20 cellular contexts compared by ENCODE assay signal in the genomic region with DNA sequence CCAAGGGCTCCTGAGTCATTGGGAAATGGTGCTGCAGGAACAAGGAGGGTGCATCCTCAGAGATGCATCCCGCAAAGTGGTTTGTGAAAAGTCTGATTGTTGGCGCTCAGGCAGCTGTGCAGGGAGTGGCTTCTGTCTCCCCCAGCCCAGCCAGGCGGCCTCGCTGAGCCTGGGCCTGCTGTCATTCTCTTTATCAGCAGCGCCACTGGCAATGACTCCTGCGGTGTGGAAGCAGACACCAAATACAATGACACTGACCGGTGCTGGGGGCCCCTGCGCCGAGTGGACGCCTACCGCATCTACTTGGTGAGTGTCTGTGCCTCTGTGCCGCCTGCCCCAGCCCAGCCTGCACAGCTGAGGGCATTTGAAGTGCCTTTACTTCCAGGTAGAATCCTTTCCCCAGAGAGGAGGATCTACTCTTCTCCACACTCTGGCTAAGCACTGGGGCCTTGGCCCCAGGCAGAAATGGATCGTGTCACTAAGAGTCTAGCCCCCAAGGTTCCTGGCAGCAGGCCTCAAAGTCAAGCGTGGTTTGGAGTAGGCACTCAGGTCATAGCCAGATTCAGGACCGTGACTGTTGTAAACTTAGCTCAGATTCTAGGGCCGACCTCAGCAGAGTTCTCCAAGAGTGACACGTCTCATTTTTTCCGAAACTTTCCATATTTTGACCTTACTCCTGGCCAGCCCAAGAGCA. TPM values are rescaled to one million over a fixed set of nuclear protein-coding genes. Genes with fewer than 3 reads are reported as not detected.
DNase-seq lines count a peak whose midpoint lies in the region; ATAC-seq, FAIRE-seq and TF ChIP-seq lines count a peak whose summit lies in the region.
"Had no signal": no experiment of that assay in that cellular context is flagged by ENCODE, and none has a peak within 500 bp of the region (broad histone marks: within the 10 kb centered on the region; RNA-seq: fewer than 3 reads in every experiment).

No MANE protein-coding gene starts in this region.

- no peak overlapping the region; a peak in 1 of 4 replicates for H3K9ac ChIP-seq in K562 (ENCODE audit: insufficient read depth in 1 of 2, low read depth in 2 of 2, low read length in 2 of 2)
- H3K9ac ChIP-seq: BLaER1 treated with 17β-estradiol and CSF1 and Interleukin-3, amounts not matched to agents 10 nM and 100 nM had no signal

- H3K79me2 ChIP-seq in K562 (ENCODE audit: control insufficient read depth, insufficient read depth, low read length), result no peaks in the 10 kb centered on the region

- WGBS in K562 (ENCODE audit: insufficient coverage, low coverage, missing lambda C conversion rate), result 72% methylated on average over 18 of the region's 18 CpGs

- FAIRE-seq in K562 (lab: Jason Lieb, UNC), result no peak
- FAIRE-seq: GM12892, GM19239 had no signal

- H3K27ac ChIP-seq in K562 (ENCODE audit: extremely low read depth, low read depth, low read length), result no peak overlapping the region
- H3K27ac ChIP-seq: BLaER1 treated with 17β-estradiol and CSF1 and Interleukin-3, amounts not matched to agents 10 nM and 100 nM; HL-60 had no signal

- POLR2A ChIA-PET in activated naive CD8-positive, alpha-beta T cell treated with anti-CD3 and anti-CD28 coated beads, Interleukin-2, amount 10 ng/mL, durations not matched to agents 7 days and 5 days (lab: Charles Lee), result no interaction called here
- POLR2A ChIA-PET in K562 (lab: Yijun Ruan, JAX), result interaction anchor here (0.6 to 1.1 kb wide), 3 partner anchors 9 to 565 kb away, joined by 3 read pairs; no protein-coding TSS in a partner anchor

- H3K27me3 Mint-ChIP-seq in activated naive CD8-positive, alpha-beta T cell treated with anti-CD3 and anti-CD28 coated beads, Interleukin-2, amount 10 ng/mL, durations not matched to agents 7 days and 5 days, result no peaks in the 10 kb centered on the region
- no peaks in the 10 kb centered on the region for H3K27me3 Mint-ChIP-seq in activated naive CD8-positive, alpha-beta T cell treated with anti-CD3 and anti-CD28 coated beads for 36 hours
- H3K27me3 Mint-ChIP-seq: CD4-positive, alpha-beta T cell had no signal

- no peaks in the 10 kb centered on the region for H3K27me3 ChIP-seq in K562 (ENCODE audit: control insufficient read depth in 2 of 2, insufficient read depth in 2 of 2, low read length in 2 of 2)
- H3K27me3 ChIP-seq: BLaER1 treated with 17β-estradiol and CSF1 and Interleukin-3, amounts not matched to agents 10 nM and 100 nM had no signal

- H3K9me3 Mint-ChIP-seq in activated naive CD8-positive, alpha-beta T cell treated with anti-CD3 and anti-CD28 coated beads, Interleukin-2, amount 10 ng/mL, durations not matched to agents 7 days and 5 days, result no peaks in the 10 kb centered on the region
- no peaks in the 10 kb centered on the region for H3K9me3 Mint-ChIP-seq in activated naive CD8-positive, alpha-beta T cell treated with anti-CD3 and anti-CD28 coated beads for 36 hours
- H3K9me3 Mint-ChIP-seq: CD4-positive, alpha-beta T cell; HFFc6 had no signal

- no peak overlapping the region for H3K4me2 ChIP-seq in K562 (ENCODE audit: insufficient read depth, low read length)
- H3K4me2 ChIP-seq: BLaER1 treated with 17β-estradiol and CSF1 and Interleukin-3, amounts not matched to agents 10 nM and 100 nM had no signal

- H3K4me3 ChIP-seq in K562, result no peak overlapping the region
- H3K4me3 ChIP-seq: BLaER1 treated with 17β-estradiol and CSF1 and Interleukin-3, amounts not matched to agents 10 nM and 100 nM had no signal

- CTCF ChIA-PET in K562 (lab: Yijun Ruan, JAX; ENCODE audit: low intra/inter-chr PET ratio), result interaction anchor here (5.8 kb wide), 1 partner anchor 164 kb away, joined by 70 read pairs; no protein-coding TSS in a partner anchor

- no peak for TF ChIP-seq RAD21 in K562 (CRISPR knock-in tag; conservative IDR thresholded peaks at IDR 0.05 in 1 of 2, IDR thresholded peaks at IDR 0.05 in 1 of 2)

- no peak for TF ChIP-seq CTCF in K562 (IDR thresholded peaks at IDR 0.05 in 2 of 3, conservative IDR thresholded peaks at IDR 0.05 in 1 of 3; ENCODE audit: insufficient read depth in 2 of 3, low read depth in 1 of 3, low read length in 3 of 3)

- no TSS peak for BruUV-seq in K562 (replicated peaks; lab: Mats Ljungman, UMichigan)

- H2AFZ ChIP-seq in K562 (ENCODE audit: low read depth, low read length), result no peak overlapping the region

- in situ Hi-C loops in K562 (cut with MboI), result no loop called here

- peaks cover 37% of the 10 kb centered on the region; the same call in 1 of the 3 replicates for H3K36me3 ChIP-seq in K562 (ENCODE audit: control insufficient read depth, insufficient read depth, low read length)

- H4K20me1 ChIP-seq in K562 (replicated peaks; ENCODE audit: control insufficient read depth, insufficient read depth, low read length), result 0 out of 2 replicates have a peak, but pooled peaks cover 9% of the 10 kb centered on the region

- no peaks in the 10 kb centered on the region for H3K9me3 ChIP-seq in K562 (replicated peaks; ENCODE audit: control insufficient read depth, insufficient read depth, low read depth, low read length)
- H3K9me3 ChIP-seq: BLaER1 treated with 17β-estradiol and CSF1 and Interleukin-3, amounts not matched to agents 10 nM and 100 nM had no signal

- H3K4me3 Mint-ChIP-seq in activated naive CD8-positive, alpha-beta T cell treated with anti-CD3 and anti-CD28 coated beads, Interleukin-2, amount 10 ng/mL, durations not matched to agents 7 days and 5 days, result no peak overlapping the region
- H3K4me3 Mint-ChIP-seq in activated naive CD8-positive, alpha-beta T cell treated with anti-CD3 and anti-CD28 coated beads for 36 hours, result no peak overlapping the region
- H3K4me3 Mint-ChIP-seq: CD4-positive, alpha-beta T cell; HFFc6 had no signal

- H3K36me3 Mint-ChIP-seq in activated naive CD8-positive, alpha-beta T cell treated with anti-CD3 and anti-CD28 coated beads, Interleukin-2, amount 10 ng/mL, durations not matched to agents 7 days and 5 days, result peaks cover 7% of the 10 kb centered on the region
- peaks cover 20% of the 10 kb centered on the region for H3K36me3 Mint-ChIP-seq in activated naive CD8-positive, alpha-beta T cell treated with anti-CD3 and anti-CD28 coated beads for 36 hours

- TF ChIP-seq EP300 in K562 (IDR thresholded peaks at IDR 0.05; ENCODE audit: low read length), result no peak

- no peak for TF ChIP-seq POLR2A in K562 (conservative IDR thresholded peaks at IDR 0.05)

- no peak for DNase-seq in activated naive CD8-positive, alpha-beta T cell treated with anti-CD3 and anti-CD28 coated beads, Interleukin-2, amount 10 ng/mL, durations not matched to agents 7 days and 5 days
- DNase-seq in activated naive CD8-positive, alpha-beta T cell treated with anti-CD3 and anti-CD28 coated beads for 36 hours, result no peak
- DNase-seq in K562 (ENCODE audit: extremely low read depth in 1 of 4, low spot score in 3 of 4), result no peak
- peak; percentile 47 for DNase-seq in pons (ENCODE audit: low spot score)
- DNase-seq in NOMO-1 treated with DMSO at 0.1 percent for 48 hours (lab: John Stamatoyannopoulos, UW; ENCODE audit: unreplicated experiment), result no peak
- DNase-seq in D341Med (ENCODE audit: low spot score), result no peak
- DNase-seq: 8988T; AML-193; Calu3; CD4-positive, alpha-beta T cell; DND-41; GDM1; HCEC 1CT; HFFc6 had no signal

- no peak for ATAC-seq in activated naive CD8-positive, alpha-beta T cell treated with anti-CD3 and anti-CD28 coated beads, Interleukin-2, amount 10 ng/mL, durations not matched to agents 7 days and 5 days (ENCODE audit: low read depth)
- ATAC-seq in K562, result no peak
- ATAC-seq in GM19351 (IDR thresholded peaks at IDR 0.05; ENCODE audit: unreplicated experiment), result no peak

- peaks cover 21% of the 10 kb centered on the region for H3K4me1 Mint-ChIP-seq in activated naive CD8-positive, alpha-beta T cell treated with anti-CD3 and anti-CD28 coated beads, Interleukin-2, amount 10 ng/mL, durations not matched to agents 7 days and 5 days
- H3K4me1 Mint-ChIP-seq in activated naive CD8-positive, alpha-beta T cell treated with anti-CD3 and anti-CD28 coated beads for 36 hours, result peaks cover 12% of the 10 kb centered on the region

- H3K4me1 ChIP-seq in K562 (replicated peaks in 1 of 2; ENCODE audit: control insufficient read depth in 2 of 2, insufficient read depth in 2 of 2, low read length in 2 of 2), result peaks cover 0 to 5% of the 10 kb centered on the region in 2 experiments; a peak in 1 of 5 replicates

- intact Hi-C loops in K562 (cut with micrococcal nuclease), result no loop called here

- H3K9me1 ChIP-seq in K562 (ENCODE audit: control insufficient read depth, insufficient read depth, low read length), result no peaks in the 10 kb centered on the region

- peak overlapping the region; percentile 4 for H3K27ac Mint-ChIP-seq in activated naive CD8-positive, alpha-beta T cell treated with anti-CD3 and anti-CD28 coated beads, Interleukin-2, amount 10 ng/mL, durations not matched to agents 7 days and 5 days
- no peak overlapping the region for H3K27ac Mint-ChIP-seq in activated naive CD8-positive, alpha-beta T cell treated with anti-CD3 and anti-CD28 coated beads for 36 hours
- H3K27ac Mint-ChIP-seq: CD4-positive, alpha-beta T cell; HFFc6 had no signal

RNA-seq across cellular contexts. Expression of a gene that starts 19.3 kb away (rescaled TPM):
- 10 to 100 TPM; 37.6 to 42.1 TPM for total RNA-seq in activated naive CD8-positive, alpha-beta T cell treated with anti-CD3 and anti-CD28 coated beads, Interleukin-2, amount 10 ng/mL, durations not matched to agents 7 days and 5 days
- 10 to 100 TPM; 39.9 to 41.6 TPM for total RNA-seq in activated naive CD8-positive, alpha-beta T cell treated with anti-CD3 and anti-CD28 coated beads for 36 hours
- total RNA-seq in K562 (2011; cell fraction: chromatin; rRNA removed; ENCODE audit: low replicate concordance), result 145 and 300 TPM in 2 replicates
- total RNA-seq in K562 (2011; cell fraction: nucleolus; rRNA removed), result 204 and 205 TPM in 2 replicates
- total RNA-seq in K562 (2011; cell fraction: nucleoplasm; rRNA removed), result 164 and 167 TPM in 2 replicates
- total RNA-seq in K562 (2014; rRNA removed) (28.8 and 31.9 TPM in 2 replicates), K562 (2014; rRNA removed; fragmentation: Illumina TruSeq; extraction: Trizol) (28.3 and 42.2 TPM in 2 replicates), K562 (2015; rRNA removed; fragmentation: Illumina TruSeq; extraction: Trizol) (39.4 and 40.8 TPM in 2 replicates), K562 (2021) (56.8 and 63.6 TPM in 2 replicates)
- polyA plus RNA-seq in K562 (2011; rRNA removed) (42.4 and 52.0 TPM in 2 replicates), K562 (2014; fragmentation: Illumina TruSeq; extraction: Trizol) (37.1 and 39.9 TPM in 2 replicates), K562 (2014; fragmentation: Nextera tagmentation; extraction: Ambion mirVana) (1 to 10 TPM; 4.2 to 5.9 TPM), K562 (2014; rRNA removed) (59.9 and 63.8 TPM in 2 replicates)
- 38.3 and 39.8 TPM in 2 replicates for polyA plus RNA-seq in K562 (2011; cell fraction: cytosol; rRNA removed)
- 305 and 323 TPM in 2 replicates for polyA plus RNA-seq in K562 (2011; cell fraction: nucleus; rRNA removed)
- 49.7 and 52.4 TPM in 2 replicates for polyA plus RNA-seq in K562 (2012)
- polyA minus RNA-seq in K562 (2011; rRNA and poly(A)+ RNA removed), result 30.1 and 37.1 TPM in 2 replicates
- polyA minus RNA-seq in K562 (2011; cell fraction: cytosol; rRNA and poly(A)+ RNA removed), result 9.9 and 11.5 TPM in 2 replicates
- polyA minus RNA-seq in K562 (2011; cell fraction: nucleus; rRNA and poly(A)+ RNA removed), result 60.3 and 89.4 TPM in 2 replicates

RNA-seq across cellular contexts. Expression of a gene that starts 47.0 kb away (rescaled TPM):
- total RNA-seq in activated naive CD8-positive, alpha-beta T cell treated with anti-CD3 and anti-CD28 coated beads, Interleukin-2, amount 10 ng/mL, durations not matched to agents 7 days and 5 days, result 100 to 1,000 TPM; 241 to 244 TPM
- total RNA-seq in activated naive CD8-positive, alpha-beta T cell treated with anti-CD3 and anti-CD28 coated beads for 36 hours, result 100 to 1,000 TPM; 124 to 127 TPM
- 18.4 and 49.5 TPM in 2 replicates for total RNA-seq in K562 (2011; cell fraction: chromatin; rRNA removed; ENCODE audit: low replicate concordance)
- total RNA-seq in K562 (2011; cell fraction: nucleolus; rRNA removed), result 26.0 and 28.6 TPM in 2 replicates
- 29.0 and 37.5 TPM in 2 replicates for total RNA-seq in K562 (2011; cell fraction: nucleoplasm; rRNA removed)
- total RNA-seq in K562 (2014; rRNA removed) (35.5 and 51.8 TPM in 2 replicates), K562 (2014; rRNA removed; fragmentation: Illumina TruSeq; extraction: Trizol) (23.8 and 30.5 TPM in 2 replicates), K562 (2015; rRNA removed; fragmentation: Illumina TruSeq; extraction: Trizol) (38.9 and 40.2 TPM in 2 replicates), K562 (2021) (79.9 and 88.0 TPM in 2 replicates)
- polyA plus RNA-seq in K562 (2011; rRNA removed) (36.9 and 45.6 TPM in 2 replicates), K562 (2014; fragmentation: Illumina TruSeq; extraction: Trizol) (64.8 and 78.7 TPM in 2 replicates), K562 (2014; fragmentation: Nextera tagmentation; extraction: Ambion mirVana) (10 to 100 TPM; 11.4 to 20.6 TPM), K562 (2014; rRNA removed) (44.9 and 50.1 TPM in 2 replicates)
- 59.4 and 62.4 TPM in 2 replicates for polyA plus RNA-seq in K562 (2011; cell fraction: cytosol; rRNA removed)
- 36.7 and 44.4 TPM in 2 replicates for polyA plus RNA-seq in K562 (2011; cell fraction: nucleus; rRNA removed)
- polyA plus RNA-seq in K562 (2012), result 42.9 and 66.5 TPM in 2 replicates
- polyA minus RNA-seq in K562 (2011; rRNA and poly(A)+ RNA removed), result 29.5 and 44.1 TPM in 2 replicates
- polyA minus RNA-seq in K562 (2011; cell fraction: cytosol; rRNA and poly(A)+ RNA removed), result 35.7 and 39.5 TPM in 2 replicates
- polyA minus RNA-seq in K562 (2011; cell fraction: nucleus; rRNA and poly(A)+ RNA removed), result 8.5 and 9.6 TPM in 2 replicates

RNA-seq across cellular contexts. Expression of a gene that starts 58.4 kb away (rescaled TPM):
- 10 to 100 TPM; 24.7 to 27.5 TPM for total RNA-seq in activated naive CD8-positive, alpha-beta T cell treated with anti-CD3 and anti-CD28 coated beads, Interleukin-2, amount 10 ng/mL, durations not matched to agents 7 days and 5 days
- total RNA-seq in activated naive CD8-positive, alpha-beta T cell treated with anti-CD3 and anti-CD28 coated beads for 36 hours, result 1 to 10 TPM; 1.8 TPM
- not detected in 2 replicates for total RNA-seq in K562 (2011; cell fraction: chromatin; rRNA removed; ENCODE audit: low replicate concordance)
- total RNA-seq in K562 (2011; cell fraction: nucleolus; rRNA removed), result not detected in 2 replicates
- total RNA-seq in K562 (2011; cell fraction: nucleoplasm; rRNA removed), result not detected in 2 replicates
- total RNA-seq in K562 (2014; rRNA removed) (not detected in 2 replicates), K562 (2014; rRNA removed; fragmentation: Illumina TruSeq; extraction: Trizol) (not detected in 2 replicates), K562 (2015; rRNA removed; fragmentation: Illumina TruSeq; extraction: Trizol) (0.11 and 0.23 TPM in 2 replicates), K562 (2021) (0.27 TPM in 1 of 2 replicates, not detected in the other)
- polyA plus RNA-seq in K562 (2011; rRNA removed) (0.03 and 0.21 TPM in 2 replicates), K562 (2014; fragmentation: Illumina TruSeq; extraction: Trizol) (0.04 and 0.12 TPM in 2 replicates), K562 (2014; fragmentation: Nextera tagmentation; extraction: Ambion mirVana) (under 1 TPM in 1 of 2 experiments, not detected in 1; 0.03 TPM), K562 (2014; rRNA removed) (not detected in 2 replicates)
- 0.22 TPM in 1 of 2 replicates, not detected in the other for polyA plus RNA-seq in K562 (2011; cell fraction: cytosol; rRNA removed)
- polyA plus RNA-seq in K562 (2011; cell fraction: nucleus; rRNA removed), result 0.07 and 0.18 TPM in 2 replicates
- polyA plus RNA-seq in K562 (2012), result 0.19 and 0.22 TPM in 2 replicates
- polyA minus RNA-seq in K562 (2011; rRNA and poly(A)+ RNA removed), result 0.11 TPM in 1 of 2 replicates, not detected in the other
- not detected in 2 replicates for polyA minus RNA-seq in K562 (2011; cell fraction: cytosol; rRNA and poly(A)+ RNA removed)
- polyA minus RNA-seq in K562 (2011; cell fraction: nucleus; rRNA and poly(A)+ RNA removed), result not detected in 2 replicates
- total RNA-seq: H4 had no signal

Comparison
In these comparisons a context has a peak if more than half of its experiments do, and no peak if none do; other contexts are left out.
1. RNA of a gene that starts 58.4 kb away (total RNA-seq): 24.7 to 27.5 TPM in activated naive CD8-positive, alpha-beta T cell treated with anti-CD3 and anti-CD28 coated beads, Interleukin-2, amount 10 ng/mL, durations not matched to agents 7 days and 5 days; 1.8 TPM in activated naive CD8-positive, alpha-beta T cell treated with anti-CD3 and anti-CD28 coated beads for 36 hours and 0.11 to 0.27 TPM in K562; every median in the first group is over 4 times any median in the second.